ENCODE assay signal across 27 cellular contexts in the genomic region with DNA sequence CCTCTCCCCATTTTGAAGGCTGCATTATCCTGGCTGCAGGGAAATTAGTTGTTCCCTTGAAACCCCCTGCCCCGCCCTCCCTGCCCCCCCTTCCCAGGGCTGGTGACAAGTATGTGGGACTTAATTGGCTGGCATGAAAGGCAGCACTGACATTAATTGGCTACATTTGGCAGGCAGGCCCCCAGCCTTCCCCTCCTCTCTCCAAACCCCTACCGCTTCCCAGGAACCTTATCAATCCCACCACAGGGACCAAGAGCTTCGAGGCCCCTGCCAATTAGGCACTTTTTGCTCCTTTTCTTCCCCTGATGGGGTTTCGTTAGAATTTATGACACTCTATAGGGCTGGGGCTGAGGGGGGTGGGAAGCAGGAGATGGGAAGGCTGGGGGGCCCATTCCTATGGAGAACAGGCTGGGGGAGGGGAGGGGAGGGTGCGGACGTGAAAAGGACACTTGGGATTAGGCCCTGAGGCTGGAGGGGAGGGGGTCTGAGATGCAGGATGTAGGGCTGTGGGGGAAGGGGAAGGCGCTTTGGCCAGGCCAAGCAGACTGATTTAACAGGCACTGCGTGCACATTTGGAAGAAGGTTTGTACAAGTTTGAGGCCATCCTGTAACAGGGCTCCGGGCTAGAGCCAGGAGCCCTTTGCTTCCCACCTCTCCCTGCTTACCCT. TPM values are rescaled to one million over a fixed set of nuclear protein-coding genes. Genes with fewer than 3 reads are reported as not detected.
DNase-seq lines count a peak whose midpoint lies in the region; ATAC-seq and TF ChIP-seq lines count a peak whose summit lies in the region.
"Had no signal": no experiment of that assay in that cellular context is flagged by ENCODE, and none has a peak within 500 bp of the region (broad histone marks: within the 10 kb centered on the region; RNA-seq: fewer than 3 reads in every experiment).

No MANE protein-coding gene starts in this region.

- H2BK15ac ChIP-seq in mesendoderm (replicated peaks; ENCODE audit: low read depth), result no peak overlapping the region

- H3K36me3 Mint-ChIP-seq in GM23338 (ENCODE audit: low read depth), result no peaks in the 10 kb centered on the region
- H3K36me3 Mint-ChIP-seq: activated naive CD4-positive, alpha-beta T cell treated with anti-CD3 and anti-CD28 coated beads, Interleukin-2, amount 10 ng/mL, durations not matched to agents 7 days and 5 days; naive B cell had no signal

- H3K9me3 Mint-ChIP-seq in GM23338, result no peaks in the 10 kb centered on the region
- H3K9me3 Mint-ChIP-seq: activated naive CD4-positive, alpha-beta T cell treated with anti-CD3 and anti-CD28 coated beads, Interleukin-2, amount 10 ng/mL, durations not matched to agents 7 days and 5 days; activated T-helper 1 cell treated with anti-CD3 and anti-CD28 coated beads, Interleukin-12 subunit alpha, Interleukin-12 subunit beta, Interleukin-2, Interleukin-4 antibody, amounts not matched to agents 30 ng/mL and 10 ng/mL and 1 ng/mL, durations not matched to agents 14 hours and 24 hours and 36 hours; naive B cell had no signal

- H3K4ac ChIP-seq in mesendoderm (ENCODE audit: low read depth, low read length), result peak overlapping the region; percentile 46

- peaks cover 5% of the 10 kb centered on the region for H3K27me3 Mint-ChIP-seq in GM23338 (ENCODE audit: insufficient read depth, low read depth, poor library complexity)

- no peak overlapping the region for H2AK5ac ChIP-seq in mesendoderm (ENCODE audit: low read length)

- no peak overlapping the region for H3K27ac ChIP-seq in GM23338 (ENCODE audit: low read depth)
- H3K27ac ChIP-seq in mesendoderm (ENCODE audit: low read depth, low read length), result peak overlapping the region; percentile 62
- H3K27ac ChIP-seq: BLaER1, GM23248, Peyer's patch, SJCRH30, transverse colon had no signal

- H3K27me3 ChIP-seq in GM23338 (ENCODE audit: insufficient read depth), result no peaks in the 10 kb centered on the region
- no peaks in the 10 kb centered on the region for H3K27me3 ChIP-seq in mesendoderm (ENCODE audit: insufficient read depth, low read length, poor library complexity)
- H3K27me3 ChIP-seq: Peyer's patch, transverse colon had no signal

- H3K4me2 ChIP-seq in GM23338, result peak overlapping the region; percentile 48; the same call in 1 of the 2 replicates
- H3K4me2 ChIP-seq in mesendoderm (ENCODE audit: low read length), result no peak overlapping the region

- H3F3A ChIP-seq in GM23338 (replicated peaks; ENCODE audit: low read depth), result no peaks in the 10 kb centered on the region

- no peaks in the 10 kb centered on the region for H3K9me2 ChIP-seq in GM23338 (ENCODE audit: insufficient read depth)

- H3K18ac ChIP-seq in mesendoderm (ENCODE audit: low read length), result peak overlapping the region; percentile 73

- TF ChIP-seq CTCF in GM23338 (conservative IDR thresholded peaks at IDR 0.05; ENCODE audit: low read depth in 2 of 2), result no peak

- H3K79me1 ChIP-seq in mesendoderm (ENCODE audit: low read length), result no peaks in the 10 kb centered on the region

- no peak overlapping the region for H4K5ac ChIP-seq in mesendoderm (ENCODE audit: low read length)

- WGBS in mesendoderm (ENCODE audit: extremely low coverage, insufficient coverage, low lambda C conversion rate), result no CpG with 5 or more reads among the region's 9 CpGs

- H3K79me2 ChIP-seq in GM23338 (replicated peaks; ENCODE audit: insufficient read depth) (no peaks in the 10 kb centered on the region), mesendoderm (ENCODE audit: control insufficient read depth, insufficient read depth, low read length) (no peaks in the 10 kb centered on the region)

- ATAC-seq in GM23338 (peak; percentile 77), HG02623 (IDR thresholded peaks at IDR 0.05; ENCODE audit: unreplicated experiment) (no peak)
- ATAC-seq: left colon had no signal

- peak overlapping the region; percentile 56 for H3K56ac ChIP-seq in mesendoderm (ENCODE audit: low read length)

- H3K23ac ChIP-seq in mesendoderm (ENCODE audit: low read length), result no peak overlapping the region

- H3K9ac ChIP-seq in mesendoderm (ENCODE audit: low read length), result no peak overlapping the region
- H3K9ac ChIP-seq: BLaER1, GM23248 had no signal

- peak; percentile 52 for DNase-seq in GM23338 (ENCODE audit: low spot score)
- DNase-seq in NCI-H1105 (lab: John Stamatoyannopoulos, UW), result peak; percentile 19
- peak; percentile 68 for DNase-seq in ecto neural progenitor cell (ENCODE audit: low spot score)
- DNase-seq in mesendoderm, result peak; percentile 83
- no peak for DNase-seq in NOMO-1 (lab: John Stamatoyannopoulos, UW; ENCODE audit: unreplicated experiment in 2 of 2)
- DNase-seq in DMS53 (lab: John Stamatoyannopoulos, UW), result no peak
- DNase-seq: activated CD4-positive, alpha-beta T cell treated with anti-CD3 and anti-CD28 coated beads, Interleukin-2, amount 50 U/mL, for 4 hours; activated CD4-positive, CD25-positive, alpha-beta regulatory T cell; activated CD8-positive, alpha-beta memory T cell treated with anti-CD3 and anti-CD28 coated beads, Interleukin-2, amount 50 U/mL, for 4 hours; activated naive CD4-positive, alpha-beta T cell treated with anti-CD3 and anti-CD28 coated beads, Interleukin-2, amount 10 ng/mL, durations not matched to agents 7 days and 5 days; amniotic stem cell; DMS153; effector memory CD4-positive, alpha-beta T cell; erythroblast; glutamatergic neuron; GM23248; left colon; naive B cell; NCI-H146; NCI-H510A; Peyer's patch; SJCRH30; T-helper 1 cell; transverse colon had no signal

- peaks cover 32% of the 10 kb centered on the region for H3K4me1 Mint-ChIP-seq in GM23338
- H3K4me1 Mint-ChIP-seq: activated naive CD4-positive, alpha-beta T cell treated with anti-CD3 and anti-CD28 coated beads, Interleukin-2, amount 10 ng/mL, durations not matched to agents 7 days and 5 days; naive B cell had no signal

- H3K4me3 ChIP-seq in GM23338, result no peak overlapping the region
- no peak overlapping the region for H3K4me3 ChIP-seq in mesendoderm (ENCODE audit: low read length)
- H3K4me3 ChIP-seq: BLaER1, GM23248, Peyer's patch, SJCRH30, transverse colon had no signal

- H3K36me3 ChIP-seq in GM23338 (ENCODE audit: insufficient read depth) (no peaks in the 10 kb centered on the region), mesendoderm (ENCODE audit: control insufficient read depth, insufficient read depth, low read length) (no peaks in the 10 kb centered on the region)
- H3K36me3 ChIP-seq: BLaER1, Peyer's patch, SJCRH30, transverse colon had no signal

- H2AFZ ChIP-seq in GM23338, result no peak overlapping the region
- H2AFZ ChIP-seq: GM23248 had no signal

- no peak overlapping the region for H4K8ac ChIP-seq in mesendoderm (ENCODE audit: low read depth, low read length)

- H3K27ac Mint-ChIP-seq in GM23338, result no peak overlapping the region
- H3K27ac Mint-ChIP-seq: activated naive CD4-positive, alpha-beta T cell treated with anti-CD3 and anti-CD28 coated beads, Interleukin-2, amount 10 ng/mL, durations not matched to agents 7 days and 5 days; activated T-helper 1 cell treated with anti-CD3 and anti-CD28 coated beads, Interleukin-12 subunit alpha, Interleukin-12 subunit beta, Interleukin-2, Interleukin-4 antibody, amounts not matched to agents 30 ng/mL and 10 ng/mL and 1 ng/mL, durations not matched to agents 14 hours and 24 hours and 36 hours; naive B cell had no signal

- H3K4me3 Mint-ChIP-seq in GM23338, result no peak overlapping the region
- H3K4me3 Mint-ChIP-seq: activated naive CD4-positive, alpha-beta T cell treated with anti-CD3 and anti-CD28 coated beads, Interleukin-2, amount 10 ng/mL, durations not matched to agents 7 days and 5 days; activated T-helper 1 cell treated with anti-CD3 and anti-CD28 coated beads, Interleukin-12 subunit alpha, Interleukin-12 subunit beta, Interleukin-2, Interleukin-4 antibody, amounts not matched to agents 30 ng/mL and 10 ng/mL and 1 ng/mL, durations not matched to agents 14 hours and 24 hours and 36 hours; naive B cell had no signal

- H3K4me1 ChIP-seq in GM23338 (ENCODE audit: insufficient read depth), result peaks cover 6% of the 10 kb centered on the region; the same call in 1 of the 2 replicates
- peaks cover 3% of the 10 kb centered on the region for H3K4me1 ChIP-seq in mesendoderm (ENCODE audit: control insufficient read depth, low read depth, low read length)
- H3K4me1 ChIP-seq: Peyer's patch, SJCRH30, transverse colon had no signal

- H2BK120ac ChIP-seq in mesendoderm (ENCODE audit: low read depth, low read length), result no peak overlapping the region

- no peak overlapping the region for H2BK5ac ChIP-seq in mesendoderm (ENCODE audit: low read length)

- no peaks in the 10 kb centered on the region for H4K20me1 ChIP-seq in GM23338 (replicated peaks; ENCODE audit: insufficient read depth)

RNA-seq across cellular contexts. Expression of a gene that starts 52.2 kb away (rescaled TPM):
- 2.7 and 5.7 TPM in 2 replicates for total RNA-seq in GM23338 (2014; rRNA removed; shearing (Covaris generic))
- polyA plus RNA-seq in GM23338 (2016; fragmentation: Nextera tagmentation; extraction: Ambion mirVana), result 1.3 TPM in 2 replicates
- polyA plus RNA-seq in mesendoderm (2013, experiment 1 of 2), result 3.3 TPM
- polyA plus RNA-seq in mesendoderm (2013, experiment 2 of 2), result 3.5 TPM

Comparison
In these comparisons a context has a peak if more than half of its experiments do, and no peak if none do; other contexts are left out.
1. DNase-seq: peak in GM23338 (single experiment), NCI-H1105 (single experiment), ecto neural progenitor cell (single experiment) and mesendoderm (single experiment); none in NOMO-1 (0 of 2) and DMS53 (single experiment).